ENCODE assay signal across 16 cellular contexts in the genomic region with DNA sequence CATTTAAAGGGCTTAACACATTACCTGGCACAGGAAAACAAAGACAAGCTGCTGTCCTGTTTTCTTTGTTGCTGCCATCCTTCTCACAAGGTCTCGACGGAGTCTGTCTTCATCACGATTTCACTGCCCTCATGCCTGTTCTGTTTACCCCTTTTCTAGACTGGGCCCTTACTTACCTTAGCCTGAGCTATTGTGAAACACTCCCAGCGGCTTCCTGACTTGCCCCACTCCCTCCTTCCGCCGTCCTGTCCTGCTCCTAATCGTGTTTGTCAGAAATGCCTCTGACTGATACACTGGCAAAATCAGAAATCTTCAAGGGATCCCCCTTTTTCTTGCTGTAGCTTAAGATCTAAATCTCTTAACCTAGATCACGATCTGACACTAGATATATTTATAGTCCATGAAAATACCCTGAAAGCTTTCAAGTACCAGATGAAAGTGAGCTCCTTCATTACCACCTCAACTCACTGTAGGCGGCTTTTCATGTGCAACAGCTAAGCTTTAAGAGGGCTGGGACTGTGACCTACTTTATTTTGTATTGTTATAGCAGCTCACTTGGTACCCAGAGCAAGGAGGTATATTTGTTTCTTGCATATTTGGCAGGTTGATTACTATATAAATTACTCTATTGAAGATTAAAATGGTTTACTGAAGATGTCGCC. TPM values are rescaled to one million over a fixed set of nuclear protein-coding genes. Genes with fewer than 3 reads are reported as not detected.
DNase-seq lines count a peak whose midpoint lies in the region; ATAC-seq and TF ChIP-seq lines count a peak whose summit lies in the region.
"Had no signal": no experiment of that assay in that cellular context is flagged by ENCODE, and none has a peak within 500 bp of the region (broad histone marks: within the 10 kb centered on the region; RNA-seq: fewer than 3 reads in every experiment).

No MANE protein-coding gene starts in this region.

- no peak overlapping the region for H3K23ac ChIP-seq in IMR-90 (ENCODE audit: low read depth, low read length)

- H3K4me2 ChIP-seq in IMR-90 (ENCODE audit: low read depth, low read length), result no peak overlapping the region

- in situ Hi-C loops in IMR-90 (cut with MboI; ENCODE audit: low sequenced_read_pairs), result no loop called here

- H2AFZ ChIP-seq in IMR-90 (replicated peaks; ENCODE audit: low read length, poor library complexity), result no peak overlapping the region

- H3K4ac ChIP-seq in IMR-90 (ENCODE audit: low read depth, low read length), result no peak overlapping the region

- H2BK5ac ChIP-seq in IMR-90 (ENCODE audit: low read depth, low read length, poor library complexity, severe bottlenecking), result no peak overlapping the region

- no peak for TF ChIP-seq RAD21 in IMR-90 (IDR thresholded peaks at IDR 0.05; ENCODE audit: low read length)

- H4K5ac ChIP-seq in IMR-90 (ENCODE audit: low read depth, low read length), result no peak overlapping the region

- no peak overlapping the region for H3K4me3 ChIP-seq in CD8-positive, alpha-beta T cell (ENCODE audit: low read depth, low read length)
- no peak overlapping the region for H3K4me3 ChIP-seq in IMR-90 (ENCODE audit: insufficient read depth, low read depth, low read length)
- H3K4me3 ChIP-seq in lung, result no peak overlapping the region
- H3K4me3 ChIP-seq in aorta (ENCODE audit: low read length in 2 of 2), result no peak overlapping the region
- H3K4me3 ChIP-seq: colonic mucosa, SJCRH30 had no signal

- WGBS in IMR-90 (ENCODE audit: extremely low coverage in 2 of 2, insufficient read length in 1 of 2), 2 experiments, result 64% methylated on average over 6 of the region's 10 CpGs; no CpG with 5 or more reads in 1 of the 2 experiments
- WGBS in lung, 2 donors, result 34 to 52% methylated on average over 10 of the region's 10 CpGs
- WGBS in aorta, 2 donors, result 74 to 77% methylated on average over 10 of the region's 10 CpGs

- no peak overlapping the region for H3K56ac ChIP-seq in IMR-90 (ENCODE audit: extremely low read depth, insufficient read depth, low read length)

- 0 out of 2 replicates have a peak, but pooled peaks cover 3% of the 10 kb centered on the region for H3K9me1 ChIP-seq in IMR-90 (ENCODE audit: insufficient read depth, low read length)

- H3K27ac Mint-ChIP-seq in CD8-positive, alpha-beta T cell, result peak overlapping the region; percentile 94
- H3K27ac Mint-ChIP-seq in activated naive CD4-positive, alpha-beta T cell treated with anti-CD3 and anti-CD28 coated beads, Interleukin-2, amount 50 U/mL, for 72 hours, result peak overlapping the region; percentile 71 to 88
- H3K27ac Mint-ChIP-seq: activated B cell treated with CpG ODN at 0.5 μM for 24 hours had no signal

- H3K9ac ChIP-seq in IMR-90 (ENCODE audit: low read depth, low read length), result no peak overlapping the region

- no peak overlapping the region for H3K14ac ChIP-seq in IMR-90 (replicated peaks; ENCODE audit: low read depth, low read length)

- H4K91ac ChIP-seq in IMR-90 (ENCODE audit: insufficient read depth, low read depth, low read length), result no peak overlapping the region

- H3K4me3 Mint-ChIP-seq in CD8-positive, alpha-beta T cell, result peak overlapping the region; percentile 62
- H3K4me3 Mint-ChIP-seq: activated B cell treated with CpG ODN at 0.5 μM for 24 hours had no signal

- CTCF ChIA-PET in CD8-positive, alpha-beta T cell (lab: Charles Lee), result no interaction called here
- CTCF ChIA-PET in IMR-90 (lab: Yijun Ruan, JAX), result interaction anchor here (0.6 kb wide), 1 partner anchor 532 kb away, joined by 4 read pairs; no protein-coding TSS in a partner anchor

- H3K36me3 ChIP-seq in CD8-positive, alpha-beta T cell (ENCODE audit: insufficient read depth, low read length), result no peaks in the 10 kb centered on the region
- H3K36me3 ChIP-seq in IMR-90 (ENCODE audit: control insufficient read depth, insufficient read depth, low read length), result peaks cover 6% of the 10 kb centered on the region
- H3K36me3 ChIP-seq in lung (ENCODE audit: control insufficient read depth in 2 of 2, insufficient read depth in 2 of 2, low read length in 2 of 2), result peaks cover 0 to 3% of the 10 kb centered on the region in 2 donors
- H3K36me3 ChIP-seq in aorta (ENCODE audit: control insufficient read depth in 1 of 2, insufficient read depth in 2 of 2, low read length in 1 of 2), result no peaks in the 10 kb centered on the region
- H3K36me3 ChIP-seq: BE2C, colonic mucosa had no signal

- intact Hi-C loops in CD8-positive, alpha-beta T cell (cut with DNase I, micrococcal nuclease), result no loop called here
- intact Hi-C loops in IMR-90 (cut with micrococcal nuclease), result no loop called here
- intact Hi-C loops in aorta (cut with DNase I), result no loop called here

- peak overlapping the region; percentile 11 for H3K27ac ChIP-seq in CD8-positive, alpha-beta T cell (ENCODE audit: low read depth, low read length)
- H3K27ac ChIP-seq in IMR-90 (ENCODE audit: insufficient read depth, low read length), result no peak overlapping the region
- H3K27ac ChIP-seq in lung (ENCODE audit: low read depth in 1 of 2, low read length in 1 of 2), result peak overlapping the region in 1 of 2 donors; percentile 9
- H3K27ac ChIP-seq in aorta (ENCODE audit: low read depth in 1 of 2, low read length in 2 of 2), result no peak overlapping the region
- H3K27ac ChIP-seq: colonic mucosa, SJCRH30 had no signal

- H3K9me3 Mint-ChIP-seq in CD8-positive, alpha-beta T cell, result peaks cover 5% of the 10 kb centered on the region
- H3K9me3 Mint-ChIP-seq in activated naive CD4-positive, alpha-beta T cell treated with anti-CD3 and anti-CD28 coated beads, Interleukin-2, amount 50 U/mL, for 72 hours, result peaks cover 0 to 9% of the 10 kb centered on the region in 2 donors

- peaks cover 17% of the 10 kb centered on the region for H3K36me3 Mint-ChIP-seq in CD8-positive, alpha-beta T cell
- H3K36me3 Mint-ChIP-seq in activated naive CD4-positive, alpha-beta T cell treated with anti-CD3 and anti-CD28 coated beads, Interleukin-2, amount 50 U/mL, for 72 hours, result peaks cover 0 to 27% of the 10 kb centered on the region in 2 donors

- no peak overlapping the region for H2BK20ac ChIP-seq in IMR-90 (ENCODE audit: low read depth, low read length)

- POLR2A ChIA-PET in CD8-positive, alpha-beta T cell (lab: Charles Lee), result interaction anchor here (0.6 to 1.3 kb wide), 3 partner anchors 13 to 170 kb away, joined by 3 to 5 read pairs (median 3); a partner anchor contains a TSS
- POLR2A ChIA-PET in IMR-90 (lab: Charles Lee; ENCODE audit: unreplicated experiment), result no interaction called here

- H3K4me1 ChIP-seq in CD8-positive, alpha-beta T cell (ENCODE audit: insufficient read depth, low read length), result peaks cover 9% of the 10 kb centered on the region
- H3K4me1 ChIP-seq in IMR-90 (ENCODE audit: control insufficient read depth, insufficient read depth, low read length) (peaks cover 10% of the 10 kb centered on the region), lung (ENCODE audit: control insufficient read depth in 2 of 2, insufficient read depth in 2 of 2, low read length in 2 of 2) (peaks cover 0 to 12% of the 10 kb centered on the region in 2 donors), aorta (ENCODE audit: control insufficient read depth in 1 of 2, insufficient read depth in 2 of 2, low read length in 2 of 2) (no peaks in the 10 kb centered on the region)
- H3K4me1 ChIP-seq: BE2C, colonic mucosa, SJCRH30 had no signal

- peak; percentile 89 for ATAC-seq in CD8-positive, alpha-beta T cell
- ATAC-seq in IMR-90 (ENCODE audit: low read depth) (no peak), lung (ENCODE audit: insufficient read depth, low FRiP score) (no peak), aorta (ENCODE audit: low FRiP score) (no peak)
- peak; percentile 55 to 89 for ATAC-seq in activated naive CD4-positive, alpha-beta T cell treated with anti-CD3 and anti-CD28 coated beads, Interleukin-2, amount 50 U/mL, for 72 hours
- ATAC-seq: HCT116, sciatic nerve had no signal

- H2AK5ac ChIP-seq in IMR-90 (ENCODE audit: low read depth, low read length), result no peak overlapping the region

- no peaks in the 10 kb centered on the region; the same call in 1 of the 2 replicates for H4K20me1 ChIP-seq in IMR-90 (ENCODE audit: insufficient read depth, low read length)

- no peak overlapping the region for H2AK9ac ChIP-seq in IMR-90 (replicated peaks; ENCODE audit: low read depth, low read length, poor library complexity)

- H3K27me3 Mint-ChIP-seq in CD8-positive, alpha-beta T cell (ENCODE audit: low read depth), result no peaks in the 10 kb centered on the region
- H3K27me3 Mint-ChIP-seq: activated B cell treated with CpG ODN at 0.5 μM for 24 hours had no signal

- no peaks in the 10 kb centered on the region for H3K9me3 ChIP-seq in CD8-positive, alpha-beta T cell (ENCODE audit: low read length)
- peaks cover 7% of the 10 kb centered on the region for H3K9me3 ChIP-seq in IMR-90 (ENCODE audit: control insufficient read depth, insufficient read depth, low read length)
- no peaks in the 10 kb centered on the region for H3K9me3 ChIP-seq in lung (ENCODE audit: control insufficient read depth in 2 of 2, insufficient read depth in 1 of 2, low read length in 1 of 2)
- H3K9me3 ChIP-seq in aorta (ENCODE audit: control insufficient read depth, low read length), result no peaks in the 10 kb centered on the region
- H3K9me3 ChIP-seq: BE2C, colonic mucosa, SJCRH30 had no signal

- H3K27me3 ChIP-seq in CD8-positive, alpha-beta T cell (ENCODE audit: insufficient read depth, low read length), result no peaks in the 10 kb centered on the region
- H3K27me3 ChIP-seq in IMR-90 (ENCODE audit: control insufficient read depth, insufficient read depth, low read length) (no peaks in the 10 kb centered on the region), lung (ENCODE audit: control insufficient read depth, insufficient read depth) (no peaks in the 10 kb centered on the region), aorta (ENCODE audit: control insufficient read depth in 1 of 2, insufficient read depth in 2 of 2, low read length in 1 of 2) (no peaks in the 10 kb centered on the region)
- H3K27me3 ChIP-seq: BE2C, colonic mucosa, SJCRH30 had no signal

- H3K18ac ChIP-seq in IMR-90 (ENCODE audit: low read depth, low read length), result no peak overlapping the region

- H3K79me1 ChIP-seq in IMR-90 (ENCODE audit: low read depth in 1 of 2, low read length in 2 of 2), result peaks cover 10 to 24% of the 10 kb centered on the region in 2 experiments; a peak in 3 of 4 replicates

- peaks cover 14% of the 10 kb centered on the region for H3K4me1 Mint-ChIP-seq in CD8-positive, alpha-beta T cell (ENCODE audit: low read depth)
- H3K4me1 Mint-ChIP-seq: activated B cell treated with CpG ODN at 0.5 μM for 24 hours had no signal

- no peak overlapping the region for H2BK120ac ChIP-seq in IMR-90 (ENCODE audit: low read depth, low read length)

- H4K8ac ChIP-seq in IMR-90 (ENCODE audit: low read depth in 2 of 2, low read length in 2 of 2), result no peak overlapping the region

- TF ChIP-seq CTCF in CD8-positive, alpha-beta T cell (IDR thresholded peaks at IDR 0.05), result no peak
- TF ChIP-seq CTCF in IMR-90 (conservative IDR thresholded peaks at IDR 0.05; ENCODE audit: low read depth, low read length) (no peak), lung (IDR thresholded peaks at IDR 0.05; ENCODE audit: control extremely low read depth, extremely low read depth) (no peak)

- no peak for TF ChIP-seq POLR2A in IMR-90 (IDR thresholded peaks at IDR 0.05; ENCODE audit: low read depth, low read length)

- dilution Hi-C loops in IMR-90 (cut with HindIII; ENCODE audit: low sequenced_read_pairs, unreplicated experiment), result no loop called here

- no peak overlapping the region for H2BK15ac ChIP-seq in IMR-90 (ENCODE audit: low read depth, low read length)

- no TSS peak for BruUV-seq in IMR-90 (replicated peaks; lab: Mats Ljungman, UMichigan)

- peak in 1 of 7 experiments; percentile 24 for DNase-seq in CD8-positive, alpha-beta T cell
- DNase-seq in IMR-90, result no peak
- DNase-seq in activated naive CD4-positive, alpha-beta T cell treated with anti-CD3 and anti-CD28 coated beads, Interleukin-2, amount 50 U/mL, for 72 hours (ENCODE audit: low spot score in 2 of 2), result no peak
- peak; percentile 34 for DNase-seq in lung (ENCODE audit: low spot score)
- no peak for DNase-seq in cerebellum (ENCODE audit: low spot score)
- no peak for DNase-seq in hepatic stellate cell (ENCODE audit: low spot score)
- DNase-seq in dedifferentiated amniotic fluid mesenchymal stem cell (ENCODE audit: extremely low spot score), result no peak
- DNase-seq in aorta, result no peak
- DNase-seq: activated B cell treated with CpG ODN at 0.5 μM for 24 hours, BE2C, colonic mucosa, NCI-H146, NCI-H748 treated with DMSO at 0.1 percent for 48 hours, SJCRH30 had no signal

RNA-seq across cellular contexts. Expression of a gene that starts 32.1 kb away (rescaled TPM):
- 1 to 10 TPM; 3.4 to 5.8 TPM for total RNA-seq in CD8-positive, alpha-beta T cell
- total RNA-seq in IMR-90 (2012; rRNA removed) (10.3 and 11.7 TPM in 2 replicates), lung (10 to 100 TPM; 24.4 to 30.3 TPM), cerebellum (12.8 TPM), aorta (10 to 100 TPM; 32.2 to 32.5 TPM)
- polyA plus RNA-seq in IMR-90 (2012; rRNA removed) (9.5 TPM in 2 replicates), lung (10 to 100 TPM in 1 of 2 donors, 1 to 10 TPM in 1; 5.6 to 14.5 TPM), aorta (1 to 10 TPM; 3.5 to 5.5 TPM)
- polyA plus RNA-seq in IMR-90 (2012; cell fraction: cytosol; rRNA removed), result 5.8 and 11.5 TPM in 2 replicates
- polyA plus RNA-seq in IMR-90 (2012; cell fraction: nucleus; rRNA removed; ENCODE audit: low replicate concordance), result 10.1 and 26.3 TPM in 2 replicates
- total RNA-seq in activated naive CD4-positive, alpha-beta T cell treated with anti-CD3 and anti-CD28 coated beads, Interleukin-2, amount 50 U/mL, for 72 hours, result 1 to 10 TPM; 1.4 to 8.4 TPM

RNA-seq across cellular contexts. Expression of a gene that starts 32.2 kb away (rescaled TPM):
- total RNA-seq in CD8-positive, alpha-beta T cell, result 10 to 100 TPM; 15.9 to 19.2 TPM
- total RNA-seq in IMR-90 (2012; rRNA removed), result 41.9 and 55.3 TPM in 2 replicates
- 53.2 and 56.4 TPM in 2 replicates for polyA plus RNA-seq in IMR-90 (2012; rRNA removed)
- polyA plus RNA-seq in IMR-90 (2012; cell fraction: cytosol; rRNA removed), result 29.3 and 37.8 TPM in 2 replicates
- polyA plus RNA-seq in IMR-90 (2012; cell fraction: nucleus; rRNA removed; ENCODE audit: low replicate concordance), result 10.9 and 21.3 TPM in 2 replicates
- total RNA-seq in activated naive CD4-positive, alpha-beta T cell treated with anti-CD3 and anti-CD28 coated beads, Interleukin-2, amount 50 U/mL, for 72 hours, result 10 to 100 TPM; 42.6 to 42.8 TPM
- 10 to 100 TPM; 31.0 to 31.9 TPM for total RNA-seq in lung
- polyA plus RNA-seq in lung, result 10 to 100 TPM; 36.8 to 71.9 TPM
- 21.3 TPM for total RNA-seq in cerebellum
- total RNA-seq in aorta, result 10 to 100 TPM; 25.9 to 30.8 TPM
- 10 to 100 TPM; 21.2 to 25.9 TPM for polyA plus RNA-seq in aorta

Comparison
In these comparisons a context has a peak if more than half of its experiments do, and no peak if none do; other contexts are left out.
1. ATAC-seq: peak in CD8-positive, alpha-beta T cell (single experiment) and activated naive CD4-positive, alpha-beta T cell treated with anti-CD3 and anti-CD28 coated beads, Interleukin-2, amount 50 U/mL, for 72 hours (2 of 2); none in IMR-90 (single experiment), lung (single experiment) and aorta (single experiment).